ENCODE assay signal across 19 cellular contexts in the genomic region with DNA sequence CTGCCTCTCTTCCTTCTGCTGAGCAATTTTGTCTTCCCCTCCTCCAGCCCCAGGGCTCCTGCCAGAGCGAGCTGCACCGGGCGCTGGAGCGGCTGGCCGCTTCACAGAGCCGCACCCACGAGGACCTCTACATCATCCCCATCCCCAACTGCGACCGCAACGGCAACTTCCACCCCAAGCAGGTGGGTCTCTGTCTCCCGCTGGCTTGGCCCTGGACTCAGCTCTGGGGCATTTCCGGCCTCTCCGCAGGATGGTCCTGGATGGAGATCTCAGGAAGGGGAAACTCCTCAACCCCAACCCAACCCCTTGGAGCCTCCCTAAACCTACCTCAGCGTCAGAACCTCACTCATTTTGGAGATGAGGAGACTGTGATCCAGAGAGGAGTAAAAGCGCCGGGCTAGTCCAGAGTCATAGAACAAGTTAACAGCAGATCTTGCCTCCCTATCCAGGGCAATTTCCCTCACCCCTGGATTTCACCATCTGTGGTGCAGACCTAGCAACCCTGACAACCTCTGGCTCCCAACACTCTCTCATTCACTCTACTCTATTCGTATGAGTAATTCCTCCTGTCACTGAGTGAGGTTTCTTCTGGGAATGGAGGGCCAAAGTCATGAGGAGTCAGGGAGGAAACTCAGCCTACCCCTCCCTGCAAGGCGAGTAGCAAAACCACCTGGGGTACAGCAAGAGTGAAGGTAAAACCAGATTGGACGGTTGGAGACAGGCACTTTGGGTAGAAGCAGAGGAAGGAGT. TPM values are rescaled to one million over a fixed set of nuclear protein-coding genes. Genes with fewer than 3 reads are reported as not detected.
DNase-seq lines count a peak whose midpoint lies in the region; TF ChIP-seq lines count a peak whose summit lies in the region.
"Had no signal": no experiment of that assay in that cellular context is flagged by ENCODE, and none has a peak within 500 bp of the region (broad histone marks: within the 10 kb centered on the region; RNA-seq: fewer than 3 reads in every experiment).

No MANE protein-coding gene starts in this region.

- no peak overlapping the region for H3K4me3 Mint-ChIP-seq in activated naive CD8-positive, alpha-beta T cell treated with anti-CD3 and anti-CD28 coated beads for 36 hours

- H3K4me3 ChIP-seq in GM23248 (no peak overlapping the region), fibroblast of mammary gland (ENCODE audit: control insufficient read depth, low read depth, low read length) (peak overlapping the region; percentile 17), stomach (no peak overlapping the region)
- H3K4me3 ChIP-seq: Peyer's patch had no signal

- no peaks in the 10 kb centered on the region for H3K36me3 Mint-ChIP-seq in activated naive CD8-positive, alpha-beta T cell treated with anti-CD3 and anti-CD28 coated beads for 36 hours

- no peaks in the 10 kb centered on the region for H4K20me1 ChIP-seq in GM23248 (ENCODE audit: insufficient read depth)

- peaks cover 98% of the 10 kb centered on the region for H3K4me1 ChIP-seq in GM23248 (ENCODE audit: insufficient read depth)
- H3K4me1 ChIP-seq in stomach, result peaks cover 56 to 96% (median 76%) of the 10 kb centered on the region in 4 donors

- no peaks in the 10 kb centered on the region for H3K9me2 ChIP-seq in GM23248 (ENCODE audit: insufficient read depth)

- 81 to 87% methylated on average over 19 of the region's 19 CpGs for WGBS in GM23248 (ENCODE audit: low coverage in 1 of 2, low lambda C conversion rate in 2 of 2, missing lambda C conversion rate in 2 of 2), 2 experiments
- WGBS in stomach, 5 donors, result 81 to 93% (median 87%) methylated on average over 19 of the region's 19 CpGs

- H3K27me3 ChIP-seq in GM23248 (replicated peaks; ENCODE audit: insufficient read depth) (no peaks in the 10 kb centered on the region), stomach (no peaks in the 10 kb centered on the region)
- H3K27me3 ChIP-seq: brain microvascular endothelial cell, Peyer's patch had no signal

- peaks cover 4% of the 10 kb centered on the region for H3K27me3 Mint-ChIP-seq in activated naive CD8-positive, alpha-beta T cell treated with anti-CD3 and anti-CD28 coated beads for 36 hours

- no peaks in the 10 kb centered on the region for H3K9me3 Mint-ChIP-seq in activated naive CD8-positive, alpha-beta T cell treated with anti-CD3 and anti-CD28 coated beads for 36 hours

- H3K36me3 ChIP-seq in GM23248 (ENCODE audit: low read depth) (peaks cover 45% of the 10 kb centered on the region), stomach (peaks cover 18 to 61% (median 54%) of the 10 kb centered on the region in 4 donors)

- H3K27ac ChIP-seq in GM23248 (peak overlapping the region; percentile 89), stomach (peak overlapping the region in 3 of 5 donors; percentile 41 to 93 (median 92))
- H3K27ac ChIP-seq: brain microvascular endothelial cell, HL-60 had no signal

- H3F3A ChIP-seq in GM23248 (ENCODE audit: insufficient read depth), result peaks cover 90% of the 10 kb centered on the region

- no peak overlapping the region for H3K27ac Mint-ChIP-seq in activated naive CD8-positive, alpha-beta T cell treated with anti-CD3 and anti-CD28 coated beads for 36 hours

- H3K4me2 ChIP-seq in GM23248 (ENCODE audit: unreplicated experiment), result no peak overlapping the region

- TF ChIP-seq EP300 in stomach (IDR thresholded peaks at IDR 0.05), result no peak

- H3K9me3 ChIP-seq in GM23248 (ENCODE audit: low read depth) (no peaks in the 10 kb centered on the region), stomach (no peaks in the 10 kb centered on the region)
- H3K9me3 ChIP-seq: Caco-2, Peyer's patch had no signal

- DNase-seq in GM23248 (peak; percentile 77), RPMI7951 (ENCODE audit: low read depth) (peak; percentile 14), fibroblast of mammary gland (ENCODE audit: low read depth) (peak; percentile 93), stomach (no peak), G401 (ENCODE audit: low spot score) (no peak), COLO668 (lab: John Stamatoyannopoulos, UW; ENCODE audit: unreplicated experiment) (no peak)
- no peak for DNase-seq in activated naive CD8-positive, alpha-beta T cell treated with anti-CD3 and anti-CD28 coated beads for 36 hours
- DNase-seq: activated CD4-positive, alpha-beta T cell treated with anti-CD3 and anti-CD28 coated beads, Interleukin-2, amount 50 U/mL, for 4 hours; activated gamma-delta T cell; brain microvascular endothelial cell; Caco-2; Kasumi-1; NCI-H187; NCI-H526 treated with DMSO at 0.1 percent for 48 hours; stimulated activated CD4-positive, alpha-beta T cell treated with anti-CD3 and anti-CD28 coated beads, Interleukin-2, amount 100 ng/mL, for 24 hours; stimulated activated CD8-positive, alpha-beta memory T cell treated with anti-CD3 and anti-CD28 coated beads, Interleukin-4, amount 100 ng/mL, for 48 hours had no signal

- intact Hi-C loops in stomach (cut with DNase I; ENCODE audit: low total_unique reads), result no loop called here

- H2AFZ ChIP-seq in GM23248, result no peak overlapping the region

- H3K79me2 ChIP-seq in GM23248 (ENCODE audit: insufficient read depth), result peaks cover 47% of the 10 kb centered on the region

- no peak for TF ChIP-seq POLR2A in stomach (IDR thresholded peaks at IDR 0.05)

- peak overlapping the region; percentile 47 for H3K9ac ChIP-seq in GM23248

- no peak for TF ChIP-seq CTCF in fibroblast of mammary gland (conservative IDR thresholded peaks at IDR 0.05; ENCODE audit: control insufficient read depth, insufficient read depth, low read depth, low read length)
- no peak for TF ChIP-seq CTCF in stomach (IDR thresholded peaks at IDR 0.05)

- in situ Hi-C loops in GM23248 (cut with MboI), result no loop called here
- in situ Hi-C loops in G401 (cut with HindIII; ENCODE audit: low sequenced_read_pairs), result no loop called here

- peaks cover 10% of the 10 kb centered on the region for H3K4me1 Mint-ChIP-seq in activated naive CD8-positive, alpha-beta T cell treated with anti-CD3 and anti-CD28 coated beads for 36 hours

RNA-seq across cellular contexts. Expression of gene IGFBP4, which starts 10.8 kb away (rescaled TPM):
- 361 and 408 TPM in 2 replicates for total RNA-seq in GM23248 (2014; rRNA removed; shearing (Covaris generic))
- 1,209 and 1,277 TPM in 2 replicates for polyA plus RNA-seq in GM23248 (2016; fragmentation: Nextera tagmentation; extraction: Ambion mirVana)
- 2.3 and 2.8 TPM in 2 replicates for total RNA-seq in RPMI7951 (2014; rRNA removed; shearing (Covaris generic))
- 100 to 1,000 TPM in 4 of 5 donors, 10 to 100 TPM in 1; 71.2 to 658 (median 186) TPM for total RNA-seq in stomach
- 100 to 1,000 TPM in 2 of 3 donors, 10 to 100 TPM in 1; 77.3 to 175 (median 138) TPM for polyA plus RNA-seq in stomach
- total RNA-seq in G401 (2014; rRNA removed; shearing (Covaris generic)), result 44.6 and 46.2 TPM in 2 replicates
- total RNA-seq in activated naive CD8-positive, alpha-beta T cell treated with anti-CD3 and anti-CD28 coated beads for 36 hours, result 1 to 10 TPM; 5.6 to 6.5 TPM

RNA-seq across cellular contexts. Expression of gene TOP2A, which starts 36.4 kb away (rescaled TPM):
- 71.4 and 75.8 TPM in 2 replicates for total RNA-seq in GM23248 (2014; rRNA removed; shearing (Covaris generic))
- polyA plus RNA-seq in GM23248 (2016; fragmentation: Nextera tagmentation; extraction: Ambion mirVana), result 39.6 and 47.0 TPM in 2 replicates
- 303 and 315 TPM in 2 replicates for total RNA-seq in RPMI7951 (2014; rRNA removed; shearing (Covaris generic))
- total RNA-seq in stomach, result 100 to 1,000 TPM in 1 of 5 donors, 10 to 100 TPM in 2, 1 to 10 TPM in 2; 8.0 to 129 (median 17.2) TPM
- 10 to 100 TPM in 1 of 3 donors, 1 to 10 TPM in 2; 1.2 to 27.3 (median 9.1) TPM for polyA plus RNA-seq in stomach
- 133 and 277 TPM in 2 replicates for total RNA-seq in G401 (2014; rRNA removed; shearing (Covaris generic))
- 100 to 1,000 TPM; 244 to 245 TPM for total RNA-seq in activated naive CD8-positive, alpha-beta T cell treated with anti-CD3 and anti-CD28 coated beads for 36 hours

RNA-seq across cellular contexts. Expression of gene TNS4, which starts 47.4 kb away (rescaled TPM):
- not detected in 2 replicates for total RNA-seq in GM23248 (2014; rRNA removed; shearing (Covaris generic))
- polyA plus RNA-seq in GM23248 (2016; fragmentation: Nextera tagmentation; extraction: Ambion mirVana) (0.20 and 0.44 TPM in 2 replicates), stomach (10 to 100 TPM in 1 of 3 donors, under 1 TPM in 1, not detected in 1; 0.62 to 23.2 TPM)
- not detected in 2 replicates for total RNA-seq in RPMI7951 (2014; rRNA removed; shearing (Covaris generic))
- total RNA-seq in stomach, result 1 to 10 TPM in 1 of 5 donors, under 1 TPM in 3, not detected in 1; 0.18 to 3.5 (median 0.59) TPM
- not detected in 2 replicates for total RNA-seq in G401 (2014; rRNA removed; shearing (Covaris generic))
- 1 to 10 TPM; 7.3 to 7.6 TPM for total RNA-seq in activated naive CD8-positive, alpha-beta T cell treated with anti-CD3 and anti-CD28 coated beads for 36 hours
- total RNA-seq: Caco-2, H4 had no signal

Comparison
In these comparisons a context has a peak if more than half of its experiments do, and no peak if none do; other contexts are left out.
1. DNase-seq: peak in GM23248 (single experiment), RPMI7951 (single experiment) and fibroblast of mammary gland (single experiment); none in stomach (single experiment), G401 (single experiment), COLO668 (single experiment) and activated naive CD8-positive, alpha-beta T cell treated with anti-CD3 and anti-CD28 coated beads for 36 hours (single experiment).